ENCODE assay signal across 25 cellular contexts in the genomic region with DNA sequence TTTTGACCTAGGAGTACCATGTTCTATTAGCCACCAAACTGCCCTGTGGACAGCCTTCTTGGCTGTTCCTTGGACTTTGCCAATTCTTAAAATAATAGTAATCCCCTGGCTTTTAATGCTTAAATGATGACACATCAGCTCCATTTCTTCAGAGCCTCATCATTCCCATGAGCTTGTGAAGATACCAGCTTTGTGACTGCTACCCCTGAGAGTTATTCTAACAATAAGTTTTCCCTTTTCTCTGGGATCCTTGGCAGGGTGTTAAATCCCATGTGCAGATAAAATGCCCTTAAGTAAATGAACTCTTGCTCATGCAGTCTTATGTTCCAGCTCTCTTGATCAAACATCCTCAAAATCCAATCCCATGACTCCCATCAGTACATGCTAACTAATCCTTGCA.
"Had no signal": no experiment of that assay in that cellular context is flagged by ENCODE, and none has a peak within 500 bp of the region (broad histone marks: within the 10 kb centered on the region; RNA-seq: fewer than 3 reads in every experiment).

No MANE protein-coding gene starts in this region.

- H3K27me3 ChIP-seq: esophagus muscularis mucosa, neural progenitor cell, right atrium auricular region, spleen, suprapubic skin, transverse colon, upper lobe of right lung, uterus had no signal

- H3K4me3 ChIP-seq: coronary artery, esophagus muscularis mucosa, lower lobe of right lung, mucosa of descending colon, neural progenitor cell, prostate gland, right atrium auricular region, skin epidermis, spleen, suprapubic skin, transverse colon, upper lobe of right lung, uterus had no signal

- H3K4me1 ChIP-seq: lower lobe of right lung, prostate gland, spleen, suprapubic skin, upper lobe of right lung, uterus had no signal

- FAIRE-seq: endothelial cell of umbilical vein, frontal cortex had no signal

- ATAC-seq: left ventricle myocardium superior; mucosa of descending colon; naive thymus-derived CD4-positive, alpha-beta T cell; sciatic nerve; stimulated activated naive B cell treated with anti-CD40 and anti-IgM and Interleukin-4, amounts not matched to agents 10 μg/mL and 1 μg/mL and 100 μg/mL, for 72 hours; upper lobe of right lung had no signal

- H3K27ac ChIP-seq: coronary artery, esophagus muscularis mucosa, lower lobe of right lung, neural progenitor cell, prostate gland, right atrium auricular region, skin epidermis, spleen, suprapubic skin, transverse colon, upper lobe of right lung, uterus had no signal

- H3K36me3 ChIP-seq: esophagus muscularis mucosa, lower lobe of right lung, neural progenitor cell, prostate gland, right atrium auricular region, spleen, suprapubic skin, transverse colon, upper lobe of right lung, uterus had no signal

- DNase-seq: dermis blood vessel endothelial cell; effector memory CD4-positive, alpha-beta T cell; hypothalamus; immature natural killer cell; islet precursor cell; left ventricle myocardium superior; lower lobe of right lung; mucosa of descending colon; naive thymus-derived CD4-positive, alpha-beta T cell; spleen; stimulated activated CD4-positive, alpha-beta T cell treated with anti-CD3 and anti-CD28 coated beads, Interleukin-4, amount 100 ng/mL, for 4 hours; stimulated activated naive B cell treated with anti-CD40 and anti-IgM and Interleukin-4, amounts not matched to agents 10 μg/mL and 1 μg/mL and 100 μg/mL, for 72 hours; transverse colon; upper lobe of right lung; uterus had no signal

- H3K4me2 ChIP-seq: neural progenitor cell had no signal

- H2AFZ ChIP-seq: neural progenitor cell had no signal

- H3K9me3 ChIP-seq: esophagus muscularis mucosa, lower lobe of right lung, mucosa of descending colon, prostate gland, right atrium auricular region, spleen, suprapubic skin, transverse colon, upper lobe of right lung, uterus had no signal
